12 cellular contexts compared by ENCODE assay signal in the genomic region with DNA sequence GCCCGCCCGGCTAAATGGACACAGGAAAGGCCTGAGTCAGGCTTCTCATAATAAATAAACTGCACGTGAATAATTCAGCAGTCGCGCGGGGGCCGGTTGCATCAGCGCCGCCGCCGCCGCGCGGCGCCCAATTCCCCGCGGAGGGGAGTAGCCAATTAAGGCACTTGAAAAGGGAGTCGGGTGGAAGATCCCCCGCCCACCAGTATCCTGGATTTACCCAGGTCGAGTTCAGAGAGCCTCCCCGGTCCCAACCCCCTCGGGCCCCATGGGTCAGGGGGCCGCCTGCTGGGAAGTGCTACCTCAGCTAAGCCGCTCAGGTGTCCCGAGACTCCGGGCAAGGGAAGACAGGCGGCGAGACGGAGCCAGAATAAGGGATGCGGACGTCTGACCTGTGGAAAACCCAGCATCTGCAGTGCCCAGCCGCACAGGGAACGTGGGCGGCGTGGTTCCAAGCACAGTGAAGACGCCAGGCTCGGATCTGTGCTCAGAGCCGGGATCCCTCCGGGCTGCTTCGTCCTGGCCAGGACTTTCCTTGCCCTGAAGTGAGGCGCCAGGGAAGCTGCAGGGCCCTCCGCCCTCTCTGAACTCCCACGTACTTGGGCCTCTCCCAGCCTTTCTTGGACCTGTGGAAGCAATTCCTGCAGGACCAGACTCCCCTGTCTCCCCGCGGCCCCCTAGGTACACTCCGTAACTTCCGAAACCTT. TPM values are rescaled to one million over a fixed set of nuclear protein-coding genes. Genes with fewer than 3 reads are reported as not detected.
DNase-seq lines count a peak whose midpoint lies in the region; ATAC-seq and TF ChIP-seq lines count a peak whose summit lies in the region.
"Had no signal": no experiment of that assay in that cellular context is flagged by ENCODE, and none has a peak within 500 bp of the region (broad histone marks: within the 10 kb centered on the region; RNA-seq: fewer than 3 reads in every experiment).

No MANE protein-coding gene starts in this region.

- intact Hi-C loops in left cardiac atrium (cut with DNase I): no loop called here
- intact Hi-C loops in cardiac septum (cut with DNase I): no loop called here
- intact Hi-C loops in aorta (cut with DNase I): no loop called here
- intact Hi-C loops in esophagus squamous epithelium (cut with DNase I): no loop called here

- POLR2A ChIA-PET in activated naive CD8-positive, alpha-beta T cell treated with anti-CD3 and anti-CD28 coated beads, Interleukin-2, amount 10 ng/mL, durations not matched to agents 7 days and 5 days (lab: Charles Lee): no interaction called here

- peaks cover 9% of the 10 kb centered on the region for H3K4me1 Mint-ChIP-seq in activated naive CD8-positive, alpha-beta T cell treated with anti-CD3 and anti-CD28 coated beads, Interleukin-2, amount 10 ng/mL, durations not matched to agents 7 days and 5 days

- peak overlapping the region; percentile 17 for H3K4me3 Mint-ChIP-seq in activated naive CD8-positive, alpha-beta T cell treated with anti-CD3 and anti-CD28 coated beads, Interleukin-2, amount 10 ng/mL, durations not matched to agents 7 days and 5 days

- 6 to 9% methylated on average over 46 to 47 of the region's 47 CpGs for WGBS in aorta, 2 donors
- 5 to 17% methylated on average over 6 to 18 of the region's 47 CpGs for WGBS in esophagus squamous epithelium, 2 donors

- H3K9me3 ChIP-seq in aorta (ENCODE audit: control insufficient read depth, low read length) (no peaks in the 10 kb centered on the region), esophagus squamous epithelium (peaks cover 0 to 4% (median 0%) of the 10 kb centered on the region in 3 donors)
- H3K9me3 ChIP-seq: mucosa of descending colon had no signal

- H3K36me3 Mint-ChIP-seq in activated naive CD8-positive, alpha-beta T cell treated with anti-CD3 and anti-CD28 coated beads, Interleukin-2, amount 10 ng/mL, durations not matched to agents 7 days and 5 days: no peaks in the 10 kb centered on the region

- peaks cover 91% of the 10 kb centered on the region for H3K27me3 Mint-ChIP-seq in activated naive CD8-positive, alpha-beta T cell treated with anti-CD3 and anti-CD28 coated beads, Interleukin-2, amount 10 ng/mL, durations not matched to agents 7 days and 5 days

- TF ChIP-seq CTCF in esophagus squamous epithelium (IDR thresholded peaks at IDR 0.05): no peak

- no peak overlapping the region for H3K27ac Mint-ChIP-seq in activated naive CD8-positive, alpha-beta T cell treated with anti-CD3 and anti-CD28 coated beads, Interleukin-2, amount 10 ng/mL, durations not matched to agents 7 days and 5 days

- no peaks in the 10 kb centered on the region for H3K4me1 ChIP-seq in aorta (ENCODE audit: control insufficient read depth in 1 of 2, insufficient read depth in 2 of 2, low read length in 2 of 2)
- peaks cover 0 to 29% (median 12%) of the 10 kb centered on the region in 3 donors for H3K4me1 ChIP-seq in esophagus squamous epithelium

- H3K36me3 ChIP-seq in aorta (ENCODE audit: control insufficient read depth in 1 of 2, insufficient read depth in 2 of 2, low read length in 1 of 2) (no peaks in the 10 kb centered on the region), esophagus squamous epithelium (no peaks in the 10 kb centered on the region)

- peak; percentile 11 to 56 for ATAC-seq in left cardiac atrium
- no peak for ATAC-seq in activated naive CD8-positive, alpha-beta T cell treated with anti-CD3 and anti-CD28 coated beads, Interleukin-2, amount 10 ng/mL, durations not matched to agents 7 days and 5 days (ENCODE audit: low read depth)
- ATAC-seq in aorta (ENCODE audit: low FRiP score): peak; percentile 5
- ATAC-seq: mucosa of descending colon had no signal

- no peak for TF ChIP-seq POLR2A in esophagus squamous epithelium (IDR thresholded peaks at IDR 0.05)

- H3K27me3 ChIP-seq in aorta (ENCODE audit: control insufficient read depth in 1 of 2, insufficient read depth in 2 of 2, low read length in 1 of 2) (no peaks in the 10 kb centered on the region), esophagus squamous epithelium (peaks cover 34 to 100% (median 54%) of the 10 kb centered on the region in 4 donors)

- DNase-seq in left cardiac atrium: no peak
- no peak for DNase-seq in cardiac septum (ENCODE audit: low spot score)
- peak; percentile 39 for DNase-seq in activated naive CD8-positive, alpha-beta T cell treated with anti-CD3 and anti-CD28 coated beads, Interleukin-2, amount 10 ng/mL, durations not matched to agents 7 days and 5 days
- DNase-seq in iPS-NIHi11 (ENCODE audit: low spot score): peak; percentile 63
- no peak for DNase-seq in aorta
- DNase-seq in HCEC 1CT: no peak
- no peak for DNase-seq in esophagus squamous epithelium (lab: John Stamatoyannopoulos, UW)
- no peak for DNase-seq in NCI-H510A treated with DMSO at 0.1 percent for 48 hours (lab: John Stamatoyannopoulos, UW)
- DNase-seq: mucosa of descending colon, NCI-H146 had no signal

- H3K4me3 ChIP-seq in aorta (ENCODE audit: low read length in 2 of 2) (no peak overlapping the region), esophagus squamous epithelium (peak overlapping the region in 1 of 4 donors; percentile 18)
- H3K4me3 ChIP-seq: mucosa of descending colon had no signal

- no peak overlapping the region for H3K27ac ChIP-seq in aorta (ENCODE audit: low read depth in 1 of 2, low read length in 2 of 2)
- no peak overlapping the region for H3K27ac ChIP-seq in esophagus squamous epithelium

- H3K9me3 Mint-ChIP-seq in activated naive CD8-positive, alpha-beta T cell treated with anti-CD3 and anti-CD28 coated beads, Interleukin-2, amount 10 ng/mL, durations not matched to agents 7 days and 5 days: no peaks in the 10 kb centered on the region

RNA-seq across cellular contexts. Expression of gene LBX1, which starts 7.3 kb away (rescaled TPM):
- not detected for total RNA-seq in left cardiac atrium
- 0.13 TPM for total RNA-seq in cardiac septum
- total RNA-seq in activated naive CD8-positive, alpha-beta T cell treated with anti-CD3 and anti-CD28 coated beads, Interleukin-2, amount 10 ng/mL, durations not matched to agents 7 days and 5 days: not detected
- total RNA-seq in aorta: not detected
- polyA plus RNA-seq in aorta: not detected
- not detected for total RNA-seq in esophagus squamous epithelium
- total RNA-seq: mucosa of descending colon, renal cortical epithelial cell had no signal
- polyA plus RNA-seq: adipose tissue had no signal

Comparison
In these comparisons a context has a peak if more than half of its experiments do, and no peak if none do; other contexts are left out.
1. DNase-seq: peak in activated naive CD8-positive, alpha-beta T cell treated with anti-CD3 and anti-CD28 coated beads, Interleukin-2, amount 10 ng/mL, durations not matched to agents 7 days and 5 days (single experiment) and iPS-NIHi11 (single experiment); none in left cardiac atrium (single experiment), cardiac septum (single experiment), aorta (0 of 2), HCEC 1CT (single experiment), esophagus squamous epithelium (single experiment) and NCI-H510A treated with DMSO at 0.1 percent for 48 hours (single experiment).